24 cellular contexts compared by ENCODE assay signal in the genomic region with DNA sequence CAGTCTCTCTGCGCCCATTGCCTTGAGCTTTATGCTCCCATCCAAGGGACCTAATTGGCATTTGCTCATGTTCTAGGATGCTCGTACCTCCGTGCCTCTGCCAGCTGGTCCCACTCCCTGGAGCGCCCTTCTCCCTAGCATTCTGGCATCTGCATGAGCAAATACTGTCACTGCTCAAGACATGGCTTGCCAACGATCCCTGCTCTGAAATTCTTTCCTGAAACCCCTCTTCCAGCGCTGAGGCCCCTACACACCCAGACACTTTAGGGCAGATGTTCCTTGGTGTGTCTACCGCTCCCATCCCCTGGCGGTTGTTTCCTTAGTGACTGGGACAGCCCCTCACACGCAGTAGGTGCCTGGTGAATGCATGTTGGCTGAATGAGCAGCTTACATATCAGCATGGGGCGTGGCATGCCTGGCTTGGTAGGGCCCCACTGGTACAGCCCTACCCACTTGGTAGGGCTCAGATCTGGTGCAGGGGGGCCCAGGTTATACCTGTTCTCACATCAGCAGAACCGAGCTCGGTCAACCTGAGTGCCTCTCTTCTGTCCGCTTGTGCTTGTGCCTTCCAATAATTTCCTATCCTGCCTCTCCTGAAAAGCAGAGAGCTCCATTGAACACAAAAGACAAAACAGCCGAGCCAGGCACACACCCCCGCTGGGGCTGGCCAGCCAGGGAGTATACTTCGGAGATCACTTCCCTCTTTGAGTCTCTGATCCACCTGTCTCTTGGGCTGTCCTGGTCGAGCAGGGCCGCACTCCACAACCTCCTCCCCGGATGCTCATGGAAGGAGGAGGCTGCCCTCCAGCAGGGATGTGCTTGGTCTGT. TPM values are rescaled to one million over a fixed set of nuclear protein-coding genes. Genes with fewer than 3 reads are reported as not detected.
DNase-seq lines count a peak whose midpoint lies in the region; ATAC-seq, FAIRE-seq and TF ChIP-seq lines count a peak whose summit lies in the region.
"Had no signal": no experiment of that assay in that cellular context is flagged by ENCODE, and none has a peak within 500 bp of the region (broad histone marks: within the 10 kb centered on the region; RNA-seq: fewer than 3 reads in every experiment).

No MANE protein-coding gene starts in this region.

- CTCF ChIA-PET in A549 (lab: Yijun Ruan, JAX) (interaction anchor here (1.0 to 2.5 kb wide), 4 partner anchors 12 to 148 kb away, joined by 3 to 8 read pairs (median 6); no protein-coding TSS in a partner anchor), Caco-2 (lab: Charles Lee) (no interaction called here)

- no peak for DNase-seq in A549 (ENCODE audit: low read depth in 1 of 2, low spot score in 1 of 2)
- DNase-seq in Caco-2 = no peak
- peak; percentile 30 for DNase-seq in endodermal cell
- DNase-seq in spleen = peak; percentile 55
- DNase-seq in SK-N-DZ (ENCODE audit: low spot score) = no peak
- no peak for DNase-seq in activated T-helper 1 cell treated with anti-CD3 and anti-CD28 coated beads, Interleukin-12 subunit alpha, Interleukin-12 subunit beta, Interleukin-2, Interleukin-4 antibody, amounts not matched to agents 30 ng/mL and 10 ng/mL and 1 ng/mL, durations not matched to agents 14 hours and 24 hours and 36 hours (ENCODE audit: low spot score)
- DNase-seq: C1 segment of cervical spinal cord; Calu3; CD8-positive, alpha-beta memory T cell; GF-D8; GOT3; HCEC 1CT; Karpas-422; NCI-H1092; NCI-H1417 treated with DMSO at 0.1 percent for 48 hours; NCI-H187; NCI-H2107; NCI-H2227 treated with DMSO at 0.1 percent for 48 hours; NCI-H526 treated with DMSO at 0.1 percent for 48 hours; Right ventricle myocardium superior; RPMI8226 had no signal

- H3K9me3 Mint-ChIP-seq in Caco-2 (ENCODE audit: unreplicated experiment) (peaks cover 40% of the 10 kb centered on the region), endodermal cell (peaks cover 11% of the 10 kb centered on the region)
- no peaks in the 10 kb centered on the region for H3K9me3 Mint-ChIP-seq in activated T-helper 1 cell treated with anti-CD3 and anti-CD28 coated beads, Interleukin-12 subunit alpha, Interleukin-12 subunit beta, Interleukin-2, Interleukin-4 antibody, amounts not matched to agents 30 ng/mL and 10 ng/mL and 1 ng/mL, durations not matched to agents 14 hours and 24 hours and 36 hours

- no peak for TF ChIP-seq EP300 in A549 (IDR thresholded peaks at IDR 0.05)

- peaks cover 19% of the 10 kb centered on the region for H3K36me3 Mint-ChIP-seq in Caco-2 (ENCODE audit: insufficient read depth, unreplicated experiment)
- H3K36me3 Mint-ChIP-seq in endodermal cell (ENCODE audit: low read depth) = no peaks in the 10 kb centered on the region
- no peaks in the 10 kb centered on the region for H3K36me3 Mint-ChIP-seq in activated T-helper 1 cell treated with anti-CD3 and anti-CD28 coated beads, Interleukin-12 subunit alpha, Interleukin-12 subunit beta, Interleukin-2, Interleukin-4 antibody, amounts not matched to agents 30 ng/mL and 10 ng/mL and 1 ng/mL, durations not matched to agents 14 hours and 24 hours and 36 hours (ENCODE audit: low read depth)

- ATAC-seq in A549 (no peak), HG02571 (IDR thresholded peaks at IDR 0.05; ENCODE audit: unreplicated experiment) (no peak)

- no TSS peak for BruUV-seq in Caco-2 (replicated peaks; lab: Mats Ljungman, UMichigan)

- H3K9ac ChIP-seq in endodermal cell (ENCODE audit: extremely low read depth, low read length, poor library complexity, severe bottlenecking) = no peak overlapping the region

- POLR2A ChIA-PET in A549 (lab: Yijun Ruan, JAX) (no interaction called here), Caco-2 (lab: Charles Lee) (interaction anchor here (1.4 kb wide), 1 partner anchor 61 kb away, joined by 9 read pairs; no protein-coding TSS in a partner anchor)

- no peak for TF ChIP-seq CTCF in A549 (IDR thresholded peaks at IDR 0.05)
- TF ChIP-seq CTCF in Caco-2 (IDR thresholded peaks at IDR 0.05; ENCODE audit: insufficient read depth in 1 of 2, low read depth in 1 of 2, low read length in 1 of 2, severe bottlenecking in 1 of 2, unreplicated experiment in 1 of 2) = no peak
- no peak for TF ChIP-seq CTCF in endodermal cell (conservative IDR thresholded peaks at IDR 0.05)
- no peak for TF ChIP-seq CTCF in spleen (IDR thresholded peaks at IDR 0.05 in 8 of 11, conservative IDR thresholded peaks at IDR 0.05 in 3 of 11)

- peaks cover 11% of the 10 kb centered on the region for H3K9me3 ChIP-seq in A549
- H3K9me3 ChIP-seq in Caco-2 = peaks cover 16% of the 10 kb centered on the region
- H3K9me3 ChIP-seq in endodermal cell (ENCODE audit: control insufficient read depth, low read length) = no peaks in the 10 kb centered on the region
- H3K9me3 ChIP-seq in spleen = peaks cover 0 to 27% (median 22%) of the 10 kb centered on the region in 8 donors
- H3K9me3 ChIP-seq: SJSA1 had no signal

- peak overlapping the region; percentile 63 to 84; a peak in 4 of 6 replicates for H3K27ac ChIP-seq in A549
- no peak overlapping the region for H3K27ac ChIP-seq in endodermal cell (ENCODE audit: low read depth, low read length)
- no peak overlapping the region for H3K27ac ChIP-seq in spleen
- H3K27ac ChIP-seq: SJSA1 had no signal

- H3K27ac Mint-ChIP-seq in Caco-2 (ENCODE audit: unreplicated experiment) (peak overlapping the region; percentile 93), endodermal cell (no peak overlapping the region)
- no peak overlapping the region for H3K27ac Mint-ChIP-seq in activated T-helper 1 cell treated with anti-CD3 and anti-CD28 coated beads, Interleukin-12 subunit alpha, Interleukin-12 subunit beta, Interleukin-2, Interleukin-4 antibody, amounts not matched to agents 30 ng/mL and 10 ng/mL and 1 ng/mL, durations not matched to agents 14 hours and 24 hours and 36 hours
- H3K27ac Mint-ChIP-seq: CD8-positive, alpha-beta memory T cell had no signal

- H3K36me3 ChIP-seq in Caco-2 (ENCODE audit: control insufficient read depth, insufficient read depth, low read length) (no peaks in the 10 kb centered on the region), endodermal cell (ENCODE audit: control insufficient read depth, insufficient read depth, low read length) (no peaks in the 10 kb centered on the region), spleen (no peaks in the 10 kb centered on the region)
- H3K36me3 ChIP-seq: SJSA1 had no signal

- H3K4me3 Mint-ChIP-seq in Caco-2 (ENCODE audit: unreplicated experiment) (peak overlapping the region; percentile 10), endodermal cell (no peak overlapping the region)
- no peak overlapping the region for H3K4me3 Mint-ChIP-seq in activated T-helper 1 cell treated with anti-CD3 and anti-CD28 coated beads, Interleukin-12 subunit alpha, Interleukin-12 subunit beta, Interleukin-2, Interleukin-4 antibody, amounts not matched to agents 30 ng/mL and 10 ng/mL and 1 ng/mL, durations not matched to agents 14 hours and 24 hours and 36 hours
- H3K4me3 Mint-ChIP-seq: CD8-positive, alpha-beta memory T cell had no signal

- no peak overlapping the region for H3K4me2 ChIP-seq in A549

- H3K4me3 ChIP-seq in A549 (no peak overlapping the region), Caco-2 (ENCODE audit: low read depth, low read length) (no peak overlapping the region), endodermal cell (ENCODE audit: low read length) (no peak overlapping the region), spleen (no peak overlapping the region)
- H3K4me3 ChIP-seq: SJSA1 had no signal

- 95% methylated on average over 17 of the region's 19 CpGs for WGBS in A549 (ENCODE audit: missing lambda C conversion rate)
- WGBS in endodermal cell (ENCODE audit: insufficient coverage in 1 of 2, insufficient read length in 1 of 2), 2 experiments = 86 to 92% methylated on average over 14 to 19 of the region's 19 CpGs
- 85 to 92% (median 90%) methylated on average over 18 to 19 of the region's 19 CpGs for WGBS in spleen, 5 donors

- H3K27me3 ChIP-seq in Caco-2 (replicated peaks; ENCODE audit: control insufficient read depth, insufficient read depth, low read length) = no peaks in the 10 kb centered on the region
- H3K27me3 ChIP-seq in endodermal cell (ENCODE audit: control insufficient read depth, insufficient read depth, low read length, poor library complexity, severe bottlenecking) = peaks cover 9% of the 10 kb centered on the region
- peaks cover 0 to 28% (median 0%) of the 10 kb centered on the region in 7 donors for H3K27me3 ChIP-seq in spleen (replicated peaks in 1 of 7)
- H3K27me3 ChIP-seq: SJSA1 had no signal

- TF ChIP-seq RAD21 in A549 (conservative IDR thresholded peaks at IDR 0.05 in 1 of 2, IDR thresholded peaks at IDR 0.05 in 1 of 2) = no peak

- H3K4me1 ChIP-seq in A549 = peaks cover 35% of the 10 kb centered on the region
- H3K4me1 ChIP-seq in Caco-2 = peaks cover 59% of the 10 kb centered on the region
- H3K4me1 ChIP-seq in endodermal cell (ENCODE audit: control insufficient read depth, insufficient read depth, low read length) = no peaks in the 10 kb centered on the region
- H3K4me1 ChIP-seq in spleen = no peaks in the 10 kb centered on the region
- H3K4me1 ChIP-seq: SJSA1 had no signal

- peaks cover 53% of the 10 kb centered on the region for H3K4me1 Mint-ChIP-seq in Caco-2 (ENCODE audit: low read depth, unreplicated experiment)
- no peaks in the 10 kb centered on the region for H3K4me1 Mint-ChIP-seq in endodermal cell
- no peaks in the 10 kb centered on the region for H3K4me1 Mint-ChIP-seq in activated T-helper 1 cell treated with anti-CD3 and anti-CD28 coated beads, Interleukin-12 subunit alpha, Interleukin-12 subunit beta, Interleukin-2, Interleukin-4 antibody, amounts not matched to agents 30 ng/mL and 10 ng/mL and 1 ng/mL, durations not matched to agents 14 hours and 24 hours and 36 hours (ENCODE audit: low read depth)
- H3K4me1 Mint-ChIP-seq: CD8-positive, alpha-beta memory T cell had no signal

- FAIRE-seq in A549 (lab: Jason Lieb, UNC) = no peak
- FAIRE-seq: GM12891 had no signal

- TF ChIP-seq POLR2A in A549 (IDR thresholded peaks at IDR 0.05; ENCODE audit: low read length) (no peak), spleen (IDR thresholded peaks at IDR 0.05) (no peak)

- intact Hi-C loops in Caco-2 (cut with micrococcal nuclease; ENCODE audit: unreplicated experiment) = no loop called here
- intact Hi-C loops in spleen (cut with DNase I; ENCODE audit: low total_unique reads) = no loop called here
- intact Hi-C loops in activated T-helper 1 cell treated with anti-CD3 and anti-CD28 coated beads, Interleukin-12 subunit alpha, Interleukin-12 subunit beta, Interleukin-2, Interleukin-4 antibody, amounts not matched to agents 30 ng/mL and 10 ng/mL and 1 ng/mL, durations not matched to agents 14 hours and 24 hours and 36 hours (cut with micrococcal nuclease) = no loop called here

- H3K27me3 Mint-ChIP-seq in Caco-2 (ENCODE audit: insufficient read depth, unreplicated experiment) (no peaks in the 10 kb centered on the region), endodermal cell (ENCODE audit: insufficient read depth) (peaks cover 14% of the 10 kb centered on the region)
- H3K27me3 Mint-ChIP-seq in activated T-helper 1 cell treated with anti-CD3 and anti-CD28 coated beads, Interleukin-12 subunit alpha, Interleukin-12 subunit beta, Interleukin-2, Interleukin-4 antibody, amounts not matched to agents 30 ng/mL and 10 ng/mL and 1 ng/mL, durations not matched to agents 14 hours and 24 hours and 36 hours (ENCODE audit: insufficient read depth) = no peaks in the 10 kb centered on the region

RNA-seq across cellular contexts. Expression of a gene that starts 59.2 kb away (rescaled TPM):
- 21.4 and 25.3 TPM in 2 replicates for polyA plus RNA-seq in A549 (2011; rRNA removed)
- polyA plus RNA-seq in A549 (2012; cell fraction: cytosol; rRNA removed) = 14.3 and 17.6 TPM in 2 replicates
- polyA plus RNA-seq in A549 (2012; cell fraction: nucleus; rRNA removed) = 13.8 and 22.1 TPM in 2 replicates
- polyA plus RNA-seq in A549 (2017; fragmentation: RNase III; extraction: RNeasy Plus Mini Kit Qiagen cat#74134 plus additional on column Dnase treatment) = 7.2 to 9.3 TPM (median 9.2 TPM) in 3 replicates
- 27.5 and 33.4 TPM in 2 replicates for polyA minus RNA-seq in A549 (2011; rRNA and poly(A)+ RNA removed)
- 28.6 and 28.9 TPM in 2 replicates for total RNA-seq in Caco-2 (2022)
- not detected for total RNA-seq in endodermal cell
- 0.14 TPM for polyA plus RNA-seq in endodermal cell (2013, experiment 1 of 2)
- polyA plus RNA-seq in endodermal cell (2013, experiment 2 of 2) = 0.17 TPM
- total RNA-seq in spleen = 1 to 10 TPM in 2 of 7 donors, under 1 TPM in 5; 0.29 to 1.4 (median 0.68) TPM
- polyA plus RNA-seq in spleen = 1 to 10 TPM in 1 of 3 donors, under 1 TPM in 2; 0.26 to 1.5 (median 0.58) TPM
- polyA plus RNA-seq in SK-N-DZ (2014; cell fraction: cytosol; rRNA removed) = not detected in 2 replicates
- not detected in 2 replicates for polyA plus RNA-seq in SK-N-DZ (2014; cell fraction: nucleus; rRNA removed)
- total RNA-seq in activated T-helper 1 cell treated with anti-CD3 and anti-CD28 coated beads, Interleukin-12 subunit alpha, Interleukin-12 subunit beta, Interleukin-2, Interleukin-4 antibody, amounts not matched to agents 30 ng/mL and 10 ng/mL and 1 ng/mL, durations not matched to agents 14 hours and 24 hours and 36 hours = not detected in 2 replicates
- total RNA-seq: Calu3; CD8-positive, alpha-beta memory T cell had no signal
- polyA plus RNA-seq: CD8-positive, alpha-beta memory T cell had no signal

Comparison
In these comparisons a context has a peak if more than half of its experiments do, and no peak if none do; other contexts are left out.
1. DNase-seq: peak in endodermal cell (single experiment) and spleen (single experiment); none in A549 (0 of 2), Caco-2 (0 of 2), SK-N-DZ (single experiment) and activated T-helper 1 cell treated with anti-CD3 and anti-CD28 coated beads, Interleukin-12 subunit alpha, Interleukin-12 subunit beta, Interleukin-2, Interleukin-4 antibody, amounts not matched to agents 30 ng/mL and 10 ng/mL and 1 ng/mL, durations not matched to agents 14 hours and 24 hours and 36 hours (single experiment).
2. H3K27ac ChIP-seq: peak in A549 (2 of 2); none in endodermal cell (single experiment) and spleen (0 of 8).
3. RNA of a gene that starts 59.2 kb away (total RNA-seq): 28.6 to 28.9 TPM in Caco-2; 0.29 to 1.4 TPM in spleen, not detected in activated T-helper 1 cell treated with anti-CD3 and anti-CD28 coated beads, Interleukin-12 subunit alpha, Interleukin-12 subunit beta, Interleukin-2, Interleukin-4 antibody, amounts not matched to agents 30 ng/mL and 10 ng/mL and 1 ng/mL, durations not matched to agents 14 hours and 24 hours and 36 hours and not detected in endodermal cell; every median in the first group is over 10 times any median in the second.